1 cellular context compared by ENCODE assay signal in the genomic region with DNA sequence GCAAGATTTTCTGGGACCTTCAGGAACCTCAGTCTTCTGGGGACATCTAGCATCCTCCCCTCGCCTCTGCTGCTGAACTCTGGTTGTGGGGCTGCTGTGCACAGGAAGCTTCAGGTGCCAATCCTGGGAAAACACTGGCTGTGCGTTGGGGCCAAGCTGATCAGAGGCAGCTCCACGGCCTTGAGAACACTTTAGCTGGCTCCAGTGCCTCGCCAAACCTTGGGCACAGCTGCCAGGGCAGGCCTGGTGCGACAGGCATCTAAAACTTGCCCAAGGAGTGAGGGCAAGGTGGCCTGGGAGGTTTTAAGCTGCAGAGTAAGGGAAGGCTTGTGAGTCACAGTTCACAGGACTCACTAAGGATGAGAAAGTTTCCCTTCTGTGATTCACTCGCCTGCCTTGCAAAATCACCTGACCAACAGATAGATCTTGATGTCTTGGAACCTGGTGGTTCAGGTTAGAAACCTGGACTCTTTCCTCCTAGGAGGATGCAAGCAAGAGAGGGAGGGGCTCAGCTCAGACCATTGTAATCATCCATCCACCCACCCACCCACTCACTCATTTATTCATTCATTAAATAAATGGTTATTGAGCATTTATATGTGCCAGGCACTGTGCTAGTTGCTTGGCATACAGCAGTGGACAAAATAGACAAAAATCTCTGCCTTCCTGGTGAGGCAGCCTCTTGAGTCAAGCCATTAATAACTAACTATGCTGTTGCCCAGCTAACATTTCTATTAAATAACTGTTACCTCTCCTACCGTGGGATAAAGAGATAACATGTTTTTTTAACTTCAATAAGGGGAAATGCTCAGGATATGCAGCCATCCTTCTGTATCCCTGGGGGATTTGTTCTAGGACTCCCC.
TF ChIP-seq lines count a peak whose summit lies in the region.

No MANE protein-coding gene starts in this region.

TF ChIP-seq in HEK293T, 16 proteins besides CTCF, POLR2A, EP300 and RAD21:
- TF ChIP-seq SP1 (IDR thresholded peaks at IDR 0.05) (no peak), ELF4 (IDR thresholded peaks at IDR 0.05) (no peak), FOXA1 (IDR thresholded peaks at IDR 0.05) (no peak), HDGF (IDR thresholded peaks at IDR 0.05; ENCODE audit: borderline replicate concordance) (no peak), SUZ12 (IDR thresholded peaks at IDR 0.05) (no peak), ZNF384 (IDR thresholded peaks at IDR 0.05) (no peak), BHLHE40 (IDR thresholded peaks at IDR 0.05; ENCODE audit: borderline replicate concordance) (no peak), FOXM1 (IDR thresholded peaks at IDR 0.05; ENCODE audit: borderline replicate concordance) (no peak), CTBP1 (IDR thresholded peaks at IDR 0.05; ENCODE audit: borderline replicate concordance) (no peak), L3MBTL2 (conservative IDR thresholded peaks at IDR 0.05) (no peak), TARDBP (IDR thresholded peaks at IDR 0.05) (no peak), ARNT (IDR thresholded peaks at IDR 0.05) (no peak), FOXK2 (IDR thresholded peaks at IDR 0.05) (no peak), NFRKB (IDR thresholded peaks at IDR 0.05) (no peak), LEF1 (IDR thresholded peaks at IDR 0.05; ENCODE audit: borderline replicate concordance) (no peak)
- TF ChIP-seq, protein P1, sequence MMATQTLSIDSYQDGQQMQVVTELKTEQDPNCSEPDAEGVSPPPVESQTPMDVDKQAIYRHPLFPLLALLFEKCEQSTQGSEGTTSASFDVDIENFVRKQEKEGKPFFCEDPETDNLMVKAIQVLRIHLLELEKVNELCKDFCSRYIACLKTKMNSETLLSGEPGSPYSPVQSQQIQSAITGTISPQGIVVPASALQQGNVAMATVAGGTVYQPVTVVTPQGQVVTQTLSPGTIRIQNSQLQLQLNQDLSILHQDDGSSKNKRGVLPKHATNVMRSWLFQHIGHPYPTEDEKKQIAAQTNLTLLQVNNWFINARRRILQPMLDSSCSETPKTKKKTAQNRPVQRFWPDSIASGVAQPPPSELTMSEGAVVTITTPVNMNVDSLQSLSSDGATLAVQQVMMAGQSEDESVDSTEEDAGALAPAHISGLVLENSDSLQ (IDR thresholded peaks at IDR 0.05): no peak
